Comparison of ENCODE assay signal across 1 cellular context in the genomic region with DNA sequence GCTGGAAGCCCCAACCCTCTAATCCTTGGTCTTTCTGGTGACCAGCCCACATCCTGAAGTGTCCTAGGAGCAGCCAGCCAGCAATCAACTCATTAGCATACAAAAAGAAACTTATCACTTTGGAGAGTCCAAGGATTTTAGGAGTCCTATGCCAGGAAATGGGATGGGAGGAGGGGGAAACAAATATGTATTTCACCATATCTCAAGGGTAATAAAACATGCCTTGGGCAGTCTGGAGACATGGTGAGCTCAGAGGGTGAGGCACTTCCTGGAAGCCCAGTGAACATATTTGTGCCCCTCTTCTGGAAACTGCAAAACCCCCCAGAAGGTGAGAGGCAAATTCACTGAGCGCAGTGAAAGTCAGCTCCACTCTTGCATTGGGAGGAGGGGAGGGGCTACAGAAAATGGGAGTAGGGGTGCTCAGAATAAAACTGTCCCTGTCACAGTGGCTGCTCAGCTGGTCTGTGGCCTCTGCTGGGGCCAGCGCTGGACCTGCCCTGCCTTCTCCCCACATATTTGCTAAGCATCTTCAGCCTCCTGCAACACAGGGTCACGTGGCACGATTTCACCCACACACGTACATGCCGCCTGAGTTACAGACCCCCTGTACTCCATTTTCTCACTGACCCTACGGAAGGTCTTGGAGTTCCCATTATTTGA.
TF ChIP-seq lines count a peak whose summit lies in the region.

No MANE protein-coding gene starts in this region.

TF ChIP-seq in GM23338, 12 proteins besides CTCF, POLR2A, EP300 and RAD21 (continued from another document):
- TF ChIP-seq, protein P1, sequence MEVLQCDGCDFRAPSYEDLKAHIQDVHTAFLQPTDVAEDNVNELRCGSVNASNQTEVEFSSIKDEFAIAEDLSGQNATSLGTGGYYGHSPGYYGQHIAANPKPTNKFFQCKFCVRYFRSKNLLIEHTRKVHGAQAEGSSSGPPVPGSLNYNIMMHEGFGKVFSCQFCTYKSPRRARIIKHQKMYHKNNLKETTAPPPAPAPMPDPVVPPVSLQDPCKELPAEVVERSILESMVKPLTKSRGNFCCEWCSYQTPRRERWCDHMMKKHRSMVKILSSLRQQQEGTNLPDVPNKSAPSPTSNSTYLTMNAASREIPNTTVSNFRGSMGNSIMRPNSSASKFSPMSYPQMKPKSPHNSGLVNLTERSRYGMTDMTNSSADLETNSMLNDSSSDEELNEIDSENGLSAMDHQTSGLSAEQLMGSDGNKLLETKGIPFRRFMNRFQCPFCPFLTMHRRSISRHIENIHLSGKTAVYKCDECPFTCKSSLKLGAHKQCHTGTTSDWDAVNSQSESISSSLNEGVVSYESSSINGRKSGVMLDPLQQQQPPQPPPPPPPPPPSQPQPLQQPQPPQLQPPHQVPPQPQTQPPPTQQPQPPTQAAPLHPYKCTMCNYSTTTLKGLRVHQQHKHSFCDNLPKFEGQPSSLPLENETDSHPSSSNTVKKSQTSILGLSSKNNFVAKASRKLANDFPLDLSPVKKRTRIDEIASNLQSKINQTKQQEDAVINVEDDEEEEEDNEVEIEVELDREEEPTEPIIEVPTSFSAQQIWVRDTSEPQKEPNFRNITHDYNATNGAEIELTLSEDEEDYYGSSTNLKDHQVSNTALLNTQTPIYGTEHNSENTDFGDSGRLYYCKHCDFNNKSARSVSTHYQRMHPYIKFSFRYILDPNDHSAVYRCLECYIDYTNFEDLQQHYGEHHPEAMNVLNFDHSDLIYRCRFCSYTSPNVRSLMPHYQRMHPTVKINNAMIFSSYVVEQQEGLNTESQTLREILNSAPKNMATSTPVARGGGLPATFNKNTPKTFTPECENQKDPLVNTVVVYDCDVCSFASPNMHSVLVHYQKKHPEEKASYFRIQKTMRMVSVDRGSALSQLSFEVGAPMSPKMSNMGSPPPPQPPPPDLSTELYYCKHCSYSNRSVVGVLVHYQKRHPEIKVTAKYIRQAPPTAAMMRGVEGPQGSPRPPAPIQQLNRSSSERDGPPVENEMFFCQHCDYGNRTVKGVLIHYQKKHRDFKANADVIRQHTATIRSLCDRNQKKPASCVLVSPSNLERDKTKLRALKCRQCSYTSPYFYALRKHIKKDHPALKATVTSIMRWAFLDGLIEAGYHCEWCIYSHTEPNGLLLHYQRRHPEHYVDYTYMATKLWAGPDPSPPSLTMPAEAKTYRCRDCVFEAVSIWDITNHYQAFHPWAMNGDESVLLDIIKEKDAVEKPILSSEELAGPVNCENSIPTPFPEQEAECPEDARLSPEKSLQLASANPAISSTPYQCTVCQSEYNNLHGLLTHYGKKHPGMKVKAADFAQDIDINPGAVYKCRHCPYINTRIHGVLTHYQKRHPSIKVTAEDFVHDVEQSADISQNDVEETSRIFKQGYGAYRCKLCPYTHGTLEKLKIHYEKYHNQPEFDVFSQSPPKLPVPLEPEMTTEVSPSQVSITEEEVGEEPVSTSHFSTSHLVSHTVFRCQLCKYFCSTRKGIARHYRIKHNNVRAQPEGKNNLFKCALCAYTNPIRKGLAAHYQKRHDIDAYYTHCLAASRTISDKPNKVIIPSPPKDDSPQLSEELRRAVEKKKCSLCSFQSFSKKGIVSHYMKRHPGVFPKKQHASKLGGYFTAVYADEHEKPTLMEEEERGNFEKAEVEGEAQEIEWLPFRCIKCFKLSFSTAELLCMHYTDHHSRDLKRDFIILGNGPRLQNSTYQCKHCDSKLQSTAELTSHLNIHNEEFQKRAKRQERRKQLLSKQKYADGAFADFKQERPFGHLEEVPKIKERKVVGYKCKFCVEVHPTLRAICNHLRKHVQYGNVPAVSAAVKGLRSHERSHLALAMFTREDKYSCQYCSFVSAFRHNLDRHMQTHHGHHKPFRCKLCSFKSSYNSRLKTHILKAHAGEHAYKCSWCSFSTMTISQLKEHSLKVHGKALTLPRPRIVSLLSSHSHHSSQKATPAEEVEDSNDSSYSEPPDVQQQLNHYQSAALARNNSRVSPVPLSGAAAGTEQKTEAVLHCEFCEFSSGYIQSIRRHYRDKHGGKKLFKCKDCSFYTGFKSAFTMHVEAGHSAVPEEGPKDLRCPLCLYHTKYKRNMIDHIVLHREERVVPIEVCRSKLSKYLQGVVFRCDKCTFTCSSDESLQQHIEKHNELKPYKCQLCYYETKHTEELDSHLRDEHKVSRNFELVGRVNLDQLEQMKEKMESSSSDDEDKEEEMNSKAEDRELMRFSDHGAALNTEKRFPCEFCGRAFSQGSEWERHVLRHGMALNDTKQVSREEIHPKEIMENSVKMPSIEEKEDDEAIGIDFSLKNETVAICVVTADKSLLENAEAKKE (CRISPR knock-in tag; IDR thresholded peaks at IDR 0.05) = no peak
- TF ChIP-seq JUNB (IDR thresholded peaks at IDR 0.05; ENCODE audit: unreplicated experiment) (no peak), ZNF331 (CRISPR knock-in tag; IDR thresholded peaks at IDR 0.05; ENCODE audit: low read depth) (no peak)
- TF ChIP-seq, protein P2, sequence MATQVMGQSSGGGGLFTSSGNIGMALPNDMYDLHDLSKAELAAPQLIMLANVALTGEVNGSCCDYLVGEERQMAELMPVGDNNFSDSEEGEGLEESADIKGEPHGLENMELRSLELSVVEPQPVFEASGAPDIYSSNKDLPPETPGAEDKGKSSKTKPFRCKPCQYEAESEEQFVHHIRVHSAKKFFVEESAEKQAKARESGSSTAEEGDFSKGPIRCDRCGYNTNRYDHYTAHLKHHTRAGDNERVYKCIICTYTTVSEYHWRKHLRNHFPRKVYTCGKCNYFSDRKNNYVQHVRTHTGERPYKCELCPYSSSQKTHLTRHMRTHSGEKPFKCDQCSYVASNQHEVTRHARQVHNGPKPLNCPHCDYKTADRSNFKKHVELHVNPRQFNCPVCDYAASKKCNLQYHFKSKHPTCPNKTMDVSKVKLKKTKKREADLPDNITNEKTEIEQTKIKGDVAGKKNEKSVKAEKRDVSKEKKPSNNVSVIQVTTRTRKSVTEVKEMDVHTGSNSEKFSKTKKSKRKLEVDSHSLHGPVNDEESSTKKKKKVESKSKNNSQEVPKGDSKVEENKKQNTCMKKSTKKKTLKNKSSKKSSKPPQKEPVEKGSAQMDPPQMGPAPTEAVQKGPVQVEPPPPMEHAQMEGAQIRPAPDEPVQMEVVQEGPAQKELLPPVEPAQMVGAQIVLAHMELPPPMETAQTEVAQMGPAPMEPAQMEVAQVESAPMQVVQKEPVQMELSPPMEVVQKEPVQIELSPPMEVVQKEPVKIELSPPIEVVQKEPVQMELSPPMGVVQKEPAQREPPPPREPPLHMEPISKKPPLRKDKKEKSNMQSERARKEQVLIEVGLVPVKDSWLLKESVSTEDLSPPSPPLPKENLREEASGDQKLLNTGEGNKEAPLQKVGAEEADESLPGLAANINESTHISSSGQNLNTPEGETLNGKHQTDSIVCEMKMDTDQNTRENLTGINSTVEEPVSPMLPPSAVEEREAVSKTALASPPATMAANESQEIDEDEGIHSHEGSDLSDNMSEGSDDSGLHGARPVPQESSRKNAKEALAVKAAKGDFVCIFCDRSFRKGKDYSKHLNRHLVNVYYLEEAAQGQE (IDR thresholded peaks at IDR 0.05; ENCODE audit: unreplicated experiment) = no peak
